ENCODE assay signal across 19 cellular contexts in the genomic region with DNA sequence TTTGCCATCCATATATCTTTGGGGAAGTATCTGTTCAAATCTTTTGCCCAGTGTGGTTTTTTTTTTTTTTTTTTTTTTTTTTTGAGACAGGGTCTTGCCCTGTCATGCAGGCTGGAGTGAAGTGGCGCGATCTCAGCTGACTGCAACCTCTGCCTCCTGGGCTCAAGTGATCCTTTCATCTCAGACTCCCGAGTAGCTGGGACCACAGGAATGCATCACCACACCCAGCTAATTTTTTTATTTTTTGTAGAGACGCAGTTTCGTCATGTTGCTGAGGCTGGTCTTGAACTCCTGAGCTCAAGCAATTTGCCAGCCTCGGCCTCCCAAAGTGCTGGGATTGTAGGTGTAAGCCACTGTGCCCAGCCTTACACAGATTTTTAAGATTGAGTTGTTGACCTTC. TPM values are rescaled to one million over a fixed set of nuclear protein-coding genes. Genes with fewer than 3 reads are reported as not detected.
"Had no signal": no experiment of that assay in that cellular context is flagged by ENCODE, and none has a peak within 500 bp of the region (broad histone marks: within the 10 kb centered on the region; RNA-seq: fewer than 3 reads in every experiment).

No MANE protein-coding gene starts in this region.

- H2AFZ ChIP-seq: parathyroid adenoma had no signal

- DNase-seq: activated CD4-positive, alpha-beta T cell treated with anti-CD3 and anti-CD28 coated beads, Interleukin-2, amount 50 U/mL, for 4 hours; activated CD4-positive, CD25-positive, alpha-beta regulatory T cell treated with anti-CD3 and anti-CD28 coated beads, Interleukin-2, amount 50 U/mL, for 72 hours; activated gamma-delta T cell treated with Interleukin-2 at 50 U/mL for 16 hours; activated naive CD8-positive, alpha-beta T cell treated with anti-CD3 and anti-CD28 coated beads for 36 hours; amygdala; dorsolateral prefrontal cortex; foreskin fibroblast; glutamatergic neuron; hypothalamus; lower lobe of right lung; natural killer cell; sigmoid colon; stimulated activated naive B cell treated with anti-CD40 and anti-IgM and Interleukin-4, amounts not matched to agents 10 μg/mL and 1 μg/mL and 100 μg/mL, for 72 hours; T-helper 2 cell had no signal

- H3K36me3 ChIP-seq: lower lobe of right lung, neutrophil, sigmoid colon had no signal

- H3K4me3 ChIP-seq: dorsolateral prefrontal cortex, lower lobe of right lung, sigmoid colon had no signal

- H3K4me1 ChIP-seq: parathyroid adenoma had no signal

- H3K79me2 ChIP-seq: parathyroid adenoma had no signal

- H3K9me3 ChIP-seq: lower lobe of right lung, neutrophil, sigmoid colon had no signal

- FAIRE-seq: keratinocyte had no signal

- H3K27ac ChIP-seq: dorsolateral prefrontal cortex, epithelial cell of prostate, lower lobe of right lung, neutrophil, parathyroid adenoma, sigmoid colon, VCaP had no signal

- H3K27me3 ChIP-seq: dorsolateral prefrontal cortex, sigmoid colon had no signal

- H3K9ac ChIP-seq: parathyroid adenoma had no signal

RNA-seq across cellular contexts. Expression of a gene that starts 20.2 kb away (rescaled TPM):
- polyA plus RNA-seq: keratinocyte had no signal
